In the genomic region with DNA sequence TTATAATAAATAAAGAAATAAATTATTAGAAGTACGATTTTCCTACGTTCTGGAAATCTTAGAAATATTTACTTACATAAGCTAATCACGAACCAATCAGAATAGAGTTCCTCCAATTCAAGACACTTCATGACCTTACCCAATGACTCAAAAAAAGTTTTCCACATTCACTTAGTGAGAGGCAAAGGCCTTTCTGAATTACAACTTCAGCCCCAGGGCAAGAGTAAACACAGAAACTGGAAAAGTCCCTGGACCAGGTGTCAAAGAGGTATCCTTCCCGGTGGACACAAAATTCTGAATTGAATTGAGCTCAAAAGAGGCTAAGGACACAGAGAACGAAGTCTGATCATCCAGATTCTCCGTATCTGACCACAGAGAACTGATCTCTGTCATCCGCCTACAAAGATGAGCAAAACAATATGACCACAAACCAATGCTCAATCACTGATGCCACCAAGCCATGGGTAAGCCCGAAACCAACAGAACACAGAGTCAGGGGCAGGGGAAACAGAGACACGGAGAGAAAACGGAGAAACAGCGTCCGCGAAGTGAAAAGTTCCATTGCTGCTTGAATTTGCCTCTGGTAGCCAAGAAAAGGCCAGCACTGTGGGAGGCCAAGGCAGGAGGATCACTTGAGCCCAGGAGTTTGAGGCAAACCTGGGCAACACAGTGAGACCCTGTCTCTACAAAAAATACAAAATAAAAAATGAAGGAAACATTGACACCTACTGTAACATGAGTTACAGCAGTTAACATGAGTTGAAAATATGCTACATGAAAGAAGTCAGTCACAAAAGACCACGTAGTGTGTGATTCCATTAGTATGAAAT, we compare ENCODE assay signal across 1 cellular context.
A peak's percentile ranks its signal among the peaks of the same experiment; 100 is the strongest.
TF ChIP-seq lines count a peak whose summit lies in the region.

No MANE protein-coding gene starts in this region.

TF ChIP-seq in GM12878, 131 proteins besides CTCF, POLR2A, EP300 and RAD21 (continued from another document and continues in another):
- TF ChIP-seq SMAD1 (IDR thresholded peaks at IDR 0.05; ENCODE audit: low read depth, partially characterized antibody) (no peak), KAT2A (conservative IDR thresholded peaks at IDR 0.05; ENCODE audit: control insufficient read depth, low read depth, low read length) (no peak), NRF1 (conservative IDR thresholded peaks at IDR 0.05; ENCODE audit: low read depth, low read length) (no peak), ZNF384 (IDR thresholded peaks at IDR 0.05; ENCODE audit: borderline replicate concordance, low read depth, low read length) (no peak), RBBP5 (conservative IDR thresholded peaks at IDR 0.05) (no peak), MTA2 (IDR thresholded peaks at IDR 0.05; ENCODE audit: low read depth) (peak; percentile 82), ZNF217 (IDR thresholded peaks at IDR 0.05) (0 out of 2 replicates have a peak, but pooled peaks have one; percentile 15), TBL1XR1 (IDR thresholded peaks at IDR 0.05; ENCODE audit: low read depth, low read length) (peak; percentile 86; the same call in 1 of the 2 replicates), RUNX3 (IDR thresholded peaks at IDR 0.05; ENCODE audit: low read length) (peak; percentile 100), ATF7 (IDR thresholded peaks at IDR 0.05; ENCODE audit: low read depth) (peak; percentile 76), BACH1 (IDR thresholded peaks at IDR 0.05; ENCODE audit: borderline replicate concordance) (peak; percentile 48; the same call in 1 of the 2 replicates), RCOR1 (conservative IDR thresholded peaks at IDR 0.05; ENCODE audit: low read depth, low read length) (0 out of 2 replicates have a peak, but pooled peaks have one; percentile 49), NBN (IDR thresholded peaks at IDR 0.05) (no peak; the same call in 1 of the 2 replicates), NFYA (IDR thresholded peaks at IDR 0.05; ENCODE audit: borderline replicate concordance, low read depth, low read length) (no peak), BRCA1 (IDR thresholded peaks at IDR 0.05; ENCODE audit: low read depth, low read length) (no peak), JUND (IDR thresholded peaks at IDR 0.05; ENCODE audit: low read depth, low read length) (peak; percentile 64; the same call in 1 of the 2 replicates), SP1 (IDR thresholded peaks at IDR 0.05; ENCODE audit: low read depth, low read length) (peak; percentile 61), PML (IDR thresholded peaks at IDR 0.05; ENCODE audit: low read length) (0 out of 2 replicates have a peak, but pooled peaks have one; percentile 31)
- TF ChIP-seq, protein P1, sequence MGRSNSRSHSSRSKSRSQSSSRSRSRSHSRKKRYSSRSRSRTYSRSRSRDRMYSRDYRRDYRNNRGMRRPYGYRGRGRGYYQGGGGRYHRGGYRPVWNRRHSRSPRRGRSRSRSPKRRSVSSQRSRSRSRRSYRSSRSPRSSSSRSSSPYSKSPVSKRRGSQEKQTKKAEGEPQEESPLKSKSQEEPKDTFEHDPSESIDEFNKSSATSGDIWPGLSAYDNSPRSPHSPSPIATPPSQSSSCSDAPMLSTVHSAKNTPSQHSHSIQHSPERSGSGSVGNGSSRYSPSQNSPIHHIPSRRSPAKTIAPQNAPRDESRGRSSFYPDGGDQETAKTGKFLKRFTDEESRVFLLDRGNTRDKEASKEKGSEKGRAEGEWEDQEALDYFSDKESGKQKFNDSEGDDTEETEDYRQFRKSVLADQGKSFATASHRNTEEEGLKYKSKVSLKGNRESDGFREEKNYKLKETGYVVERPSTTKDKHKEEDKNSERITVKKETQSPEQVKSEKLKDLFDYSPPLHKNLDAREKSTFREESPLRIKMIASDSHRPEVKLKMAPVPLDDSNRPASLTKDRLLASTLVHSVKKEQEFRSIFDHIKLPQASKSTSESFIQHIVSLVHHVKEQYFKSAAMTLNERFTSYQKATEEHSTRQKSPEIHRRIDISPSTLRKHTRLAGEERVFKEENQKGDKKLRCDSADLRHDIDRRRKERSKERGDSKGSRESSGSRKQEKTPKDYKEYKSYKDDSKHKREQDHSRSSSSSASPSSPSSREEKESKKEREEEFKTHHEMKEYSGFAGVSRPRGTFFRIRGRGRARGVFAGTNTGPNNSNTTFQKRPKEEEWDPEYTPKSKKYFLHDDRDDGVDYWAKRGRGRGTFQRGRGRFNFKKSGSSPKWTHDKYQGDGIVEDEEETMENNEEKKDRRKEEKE (IDR thresholded peaks at IDR 0.05): no peak
- TF ChIP-seq, protein P2, sequence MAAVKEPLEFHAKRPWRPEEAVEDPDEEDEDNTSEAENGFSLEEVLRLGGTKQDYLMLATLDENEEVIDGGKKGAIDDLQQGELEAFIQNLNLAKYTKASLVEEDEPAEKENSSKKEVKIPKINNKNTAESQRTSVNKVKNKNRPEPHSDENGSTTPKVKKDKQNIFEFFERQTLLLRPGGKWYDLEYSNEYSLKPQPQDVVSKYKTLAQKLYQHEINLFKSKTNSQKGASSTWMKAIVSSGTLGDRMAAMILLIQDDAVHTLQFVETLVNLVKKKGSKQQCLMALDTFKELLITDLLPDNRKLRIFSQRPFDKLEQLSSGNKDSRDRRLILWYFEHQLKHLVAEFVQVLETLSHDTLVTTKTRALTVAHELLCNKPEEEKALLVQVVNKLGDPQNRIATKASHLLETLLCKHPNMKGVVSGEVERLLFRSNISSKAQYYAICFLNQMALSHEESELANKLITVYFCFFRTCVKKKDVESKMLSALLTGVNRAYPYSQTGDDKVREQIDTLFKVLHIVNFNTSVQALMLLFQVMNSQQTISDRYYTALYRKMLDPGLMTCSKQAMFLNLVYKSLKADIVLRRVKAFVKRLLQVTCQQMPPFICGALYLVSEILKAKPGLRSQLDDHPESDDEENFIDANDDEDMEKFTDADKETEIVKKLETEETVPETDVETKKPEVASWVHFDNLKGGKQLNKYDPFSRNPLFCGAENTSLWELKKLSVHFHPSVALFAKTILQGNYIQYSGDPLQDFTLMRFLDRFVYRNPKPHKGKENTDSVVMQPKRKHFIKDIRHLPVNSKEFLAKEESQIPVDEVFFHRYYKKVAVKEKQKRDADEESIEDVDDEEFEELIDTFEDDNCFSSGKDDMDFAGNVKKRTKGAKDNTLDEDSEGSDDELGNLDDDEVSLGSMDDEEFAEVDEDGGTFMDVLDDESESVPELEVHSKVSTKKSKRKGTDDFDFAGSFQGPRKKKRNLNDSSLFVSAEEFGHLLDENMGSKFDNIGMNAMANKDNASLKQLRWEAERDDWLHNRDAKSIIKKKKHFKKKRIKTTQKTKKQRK (IDR thresholded peaks at IDR 0.05; ENCODE audit: low read depth, low read length): no peak
- TF ChIP-seq, protein P3, sequence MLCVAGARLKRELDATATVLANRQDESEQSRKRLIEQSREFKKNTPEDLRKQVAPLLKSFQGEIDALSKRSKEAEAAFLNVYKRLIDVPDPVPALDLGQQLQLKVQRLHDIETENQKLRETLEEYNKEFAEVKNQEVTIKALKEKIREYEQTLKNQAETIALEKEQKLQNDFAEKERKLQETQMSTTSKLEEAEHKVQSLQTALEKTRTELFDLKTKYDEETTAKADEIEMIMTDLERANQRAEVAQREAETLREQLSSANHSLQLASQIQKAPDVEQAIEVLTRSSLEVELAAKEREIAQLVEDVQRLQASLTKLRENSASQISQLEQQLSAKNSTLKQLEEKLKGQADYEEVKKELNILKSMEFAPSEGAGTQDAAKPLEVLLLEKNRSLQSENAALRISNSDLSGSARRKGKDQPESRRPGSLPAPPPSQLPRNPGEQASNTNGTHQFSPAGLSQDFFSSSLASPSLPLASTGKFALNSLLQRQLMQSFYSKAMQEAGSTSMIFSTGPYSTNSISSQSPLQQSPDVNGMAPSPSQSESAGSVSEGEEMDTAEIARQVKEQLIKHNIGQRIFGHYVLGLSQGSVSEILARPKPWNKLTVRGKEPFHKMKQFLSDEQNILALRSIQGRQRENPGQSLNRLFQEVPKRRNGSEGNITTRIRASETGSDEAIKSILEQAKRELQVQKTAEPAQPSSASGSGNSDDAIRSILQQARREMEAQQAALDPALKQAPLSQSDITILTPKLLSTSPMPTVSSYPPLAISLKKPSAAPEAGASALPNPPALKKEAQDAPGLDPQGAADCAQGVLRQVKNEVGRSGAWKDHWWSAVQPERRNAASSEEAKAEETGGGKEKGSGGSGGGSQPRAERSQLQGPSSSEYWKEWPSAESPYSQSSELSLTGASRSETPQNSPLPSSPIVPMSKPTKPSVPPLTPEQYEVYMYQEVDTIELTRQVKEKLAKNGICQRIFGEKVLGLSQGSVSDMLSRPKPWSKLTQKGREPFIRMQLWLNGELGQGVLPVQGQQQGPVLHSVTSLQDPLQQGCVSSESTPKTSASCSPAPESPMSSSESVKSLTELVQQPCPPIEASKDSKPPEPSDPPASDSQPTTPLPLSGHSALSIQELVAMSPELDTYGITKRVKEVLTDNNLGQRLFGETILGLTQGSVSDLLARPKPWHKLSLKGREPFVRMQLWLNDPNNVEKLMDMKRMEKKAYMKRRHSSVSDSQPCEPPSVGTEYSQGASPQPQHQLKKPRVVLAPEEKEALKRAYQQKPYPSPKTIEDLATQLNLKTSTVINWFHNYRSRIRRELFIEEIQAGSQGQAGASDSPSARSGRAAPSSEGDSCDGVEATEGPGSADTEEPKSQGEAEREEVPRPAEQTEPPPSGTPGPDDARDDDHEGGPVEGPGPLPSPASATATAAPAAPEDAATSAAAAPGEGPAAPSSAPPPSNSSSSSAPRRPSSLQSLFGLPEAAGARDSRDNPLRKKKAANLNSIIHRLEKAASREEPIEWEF (IDR thresholded peaks at IDR 0.05; ENCODE audit: insufficient replicate concordance, low read depth, low read length): peak; percentile 68
- TF ChIP-seq, protein P4, sequence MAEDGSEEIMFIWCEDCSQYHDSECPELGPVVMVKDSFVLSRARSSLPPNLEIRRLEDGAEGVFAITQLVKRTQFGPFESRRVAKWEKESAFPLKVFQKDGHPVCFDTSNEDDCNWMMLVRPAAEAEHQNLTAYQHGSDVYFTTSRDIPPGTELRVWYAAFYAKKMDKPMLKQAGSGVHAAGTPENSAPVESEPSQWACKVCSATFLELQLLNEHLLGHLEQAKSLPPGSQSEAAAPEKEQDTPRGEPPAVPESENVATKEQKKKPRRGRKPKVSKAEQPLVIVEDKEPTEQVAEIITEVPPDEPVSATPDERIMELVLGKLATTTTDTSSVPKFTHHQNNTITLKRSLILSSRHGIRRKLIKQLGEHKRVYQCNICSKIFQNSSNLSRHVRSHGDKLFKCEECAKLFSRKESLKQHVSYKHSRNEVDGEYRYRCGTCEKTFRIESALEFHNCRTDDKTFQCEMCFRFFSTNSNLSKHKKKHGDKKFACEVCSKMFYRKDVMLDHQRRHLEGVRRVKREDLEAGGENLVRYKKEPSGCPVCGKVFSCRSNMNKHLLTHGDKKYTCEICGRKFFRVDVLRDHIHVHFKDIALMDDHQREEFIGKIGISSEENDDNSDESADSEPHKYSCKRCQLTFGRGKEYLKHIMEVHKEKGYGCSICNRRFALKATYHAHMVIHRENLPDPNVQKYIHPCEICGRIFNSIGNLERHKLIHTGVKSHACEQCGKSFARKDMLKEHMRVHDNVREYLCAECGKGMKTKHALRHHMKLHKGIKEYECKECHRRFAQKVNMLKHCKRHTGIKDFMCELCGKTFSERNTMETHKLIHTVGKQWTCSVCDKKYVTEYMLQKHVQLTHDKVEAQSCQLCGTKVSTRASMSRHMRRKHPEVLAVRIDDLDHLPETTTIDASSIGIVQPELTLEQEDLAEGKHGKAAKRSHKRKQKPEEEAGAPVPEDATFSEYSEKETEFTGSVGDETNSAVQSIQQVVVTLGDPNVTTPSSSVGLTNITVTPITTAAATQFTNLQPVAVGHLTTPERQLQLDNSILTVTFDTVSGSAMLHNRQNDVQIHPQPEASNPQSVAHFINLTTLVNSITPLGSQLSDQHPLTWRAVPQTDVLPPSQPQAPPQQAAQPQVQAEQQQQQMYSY (CRISPR knock-in tag; IDR thresholded peaks at IDR 0.05): no peak
- TF ChIP-seq, protein P5, sequence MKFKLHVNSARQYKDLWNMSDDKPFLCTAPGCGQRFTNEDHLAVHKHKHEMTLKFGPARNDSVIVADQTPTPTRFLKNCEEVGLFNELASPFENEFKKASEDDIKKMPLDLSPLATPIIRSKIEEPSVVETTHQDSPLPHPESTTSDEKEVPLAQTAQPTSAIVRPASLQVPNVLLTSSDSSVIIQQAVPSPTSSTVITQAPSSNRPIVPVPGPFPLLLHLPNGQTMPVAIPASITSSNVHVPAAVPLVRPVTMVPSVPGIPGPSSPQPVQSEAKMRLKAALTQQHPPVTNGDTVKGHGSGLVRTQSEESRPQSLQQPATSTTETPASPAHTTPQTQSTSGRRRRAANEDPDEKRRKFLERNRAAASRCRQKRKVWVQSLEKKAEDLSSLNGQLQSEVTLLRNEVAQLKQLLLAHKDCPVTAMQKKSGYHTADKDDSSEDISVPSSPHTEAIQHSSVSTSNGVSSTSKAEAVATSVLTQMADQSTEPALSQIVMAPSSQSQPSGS (IDR thresholded peaks at IDR 0.05; ENCODE audit: low read length): peak; percentile 85
- TF ChIP-seq, protein P6, sequence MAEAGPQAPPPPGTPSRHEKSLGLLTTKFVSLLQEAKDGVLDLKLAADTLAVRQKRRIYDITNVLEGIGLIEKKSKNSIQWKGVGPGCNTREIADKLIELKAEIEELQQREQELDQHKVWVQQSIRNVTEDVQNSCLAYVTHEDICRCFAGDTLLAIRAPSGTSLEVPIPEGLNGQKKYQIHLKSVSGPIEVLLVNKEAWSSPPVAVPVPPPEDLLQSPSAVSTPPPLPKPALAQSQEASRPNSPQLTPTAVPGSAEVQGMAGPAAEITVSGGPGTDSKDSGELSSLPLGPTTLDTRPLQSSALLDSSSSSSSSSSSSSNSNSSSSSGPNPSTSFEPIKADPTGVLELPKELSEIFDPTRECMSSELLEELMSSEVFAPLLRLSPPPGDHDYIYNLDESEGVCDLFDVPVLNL (IDR thresholded peaks at IDR 0.05; ENCODE audit: low read depth, low read length): no peak
- TF ChIP-seq, protein P7, sequence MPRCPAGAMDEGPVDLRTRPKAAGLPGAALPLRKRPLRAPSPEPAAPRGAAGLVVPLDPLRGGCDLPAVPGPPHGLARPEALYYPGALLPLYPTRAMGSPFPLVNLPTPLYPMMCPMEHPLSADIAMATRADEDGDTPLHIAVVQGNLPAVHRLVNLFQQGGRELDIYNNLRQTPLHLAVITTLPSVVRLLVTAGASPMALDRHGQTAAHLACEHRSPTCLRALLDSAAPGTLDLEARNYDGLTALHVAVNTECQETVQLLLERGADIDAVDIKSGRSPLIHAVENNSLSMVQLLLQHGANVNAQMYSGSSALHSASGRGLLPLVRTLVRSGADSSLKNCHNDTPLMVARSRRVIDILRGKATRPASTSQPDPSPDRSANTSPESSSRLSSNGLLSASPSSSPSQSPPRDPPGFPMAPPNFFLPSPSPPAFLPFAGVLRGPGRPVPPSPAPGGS (IDR thresholded peaks at IDR 0.05; ENCODE audit: borderline replicate concordance, insufficient read depth, low read depth, low read length, poor library complexity, severe bottlenecking): peak; percentile 88
- TF ChIP-seq, protein P8, sequence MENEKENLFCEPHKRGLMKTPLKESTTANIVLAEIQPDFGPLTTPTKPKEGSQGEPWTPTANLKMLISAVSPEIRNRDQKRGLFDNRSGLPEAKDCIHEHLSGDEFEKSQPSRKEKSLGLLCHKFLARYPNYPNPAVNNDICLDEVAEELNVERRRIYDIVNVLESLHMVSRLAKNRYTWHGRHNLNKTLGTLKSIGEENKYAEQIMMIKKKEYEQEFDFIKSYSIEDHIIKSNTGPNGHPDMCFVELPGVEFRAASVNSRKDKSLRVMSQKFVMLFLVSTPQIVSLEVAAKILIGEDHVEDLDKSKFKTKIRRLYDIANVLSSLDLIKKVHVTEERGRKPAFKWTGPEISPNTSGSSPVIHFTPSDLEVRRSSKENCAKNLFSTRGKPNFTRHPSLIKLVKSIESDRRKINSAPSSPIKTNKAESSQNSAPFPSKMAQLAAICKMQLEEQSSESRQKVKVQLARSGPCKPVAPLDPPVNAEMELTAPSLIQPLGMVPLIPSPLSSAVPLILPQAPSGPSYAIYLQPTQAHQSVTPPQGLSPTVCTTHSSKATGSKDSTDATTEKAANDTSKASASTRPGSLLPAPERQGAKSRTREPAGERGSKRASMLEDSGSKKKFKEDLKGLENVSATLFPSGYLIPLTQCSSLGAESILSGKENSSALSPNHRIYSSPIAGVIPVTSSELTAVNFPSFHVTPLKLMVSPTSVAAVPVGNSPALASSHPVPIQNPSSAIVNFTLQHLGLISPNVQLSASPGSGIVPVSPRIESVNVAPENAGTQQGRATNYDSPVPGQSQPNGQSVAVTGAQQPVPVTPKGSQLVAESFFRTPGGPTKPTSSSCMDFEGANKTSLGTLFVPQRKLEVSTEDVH (IDR thresholded peaks at IDR 0.05; ENCODE audit: low read depth, partially characterized antibody): no peak
